ENCODE assay signal across 25 cellular contexts in the genomic region with DNA sequence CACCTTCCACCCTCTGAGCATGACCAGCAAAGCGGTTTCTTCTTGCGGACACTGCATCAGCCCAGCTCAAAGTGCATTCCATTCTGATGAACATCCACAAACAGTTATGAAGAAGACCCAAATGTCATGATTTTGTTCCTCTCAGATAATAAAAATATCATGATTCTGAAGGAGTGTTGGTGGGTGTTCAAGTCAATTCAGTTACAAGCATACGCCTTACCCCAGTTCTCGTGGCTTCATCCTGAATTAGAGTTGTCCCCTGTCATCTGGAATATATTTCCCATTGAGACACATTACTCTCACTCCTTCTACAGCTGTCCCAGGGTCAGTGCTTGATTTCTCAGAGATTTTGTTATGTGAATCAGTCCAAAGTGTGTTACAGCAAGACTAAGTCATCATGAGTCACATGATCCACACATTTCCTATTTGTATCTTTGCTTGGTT.
A peak's percentile ranks its signal among the peaks of the same experiment; 100 is the strongest.
DNase-seq lines count a peak whose midpoint lies in the region; ATAC-seq and TF ChIP-seq lines count a peak whose summit lies in the region.
"Had no signal": no experiment of that assay in that cellular context is flagged by ENCODE, and none has a peak within 500 bp of the region (broad histone marks: within the 10 kb centered on the region; RNA-seq: fewer than 3 reads in every experiment).

No MANE protein-coding gene starts in this region.

- no peak overlapping the region for H3K9ac ChIP-seq in endodermal cell (ENCODE audit: extremely low read depth, low read length, poor library complexity, severe bottlenecking)
- H3K9ac ChIP-seq: parathyroid adenoma had no signal

- no peak overlapping the region for H3K27ac ChIP-seq in endodermal cell (ENCODE audit: low read depth, low read length)
- H3K27ac ChIP-seq: A549, parathyroid adenoma, thoracic aorta had no signal

- no peak overlapping the region for H3K27ac Mint-ChIP-seq in endodermal cell
- H3K27ac Mint-ChIP-seq: activated CD4-positive, alpha-beta T cell treated with anti-CD3 and anti-CD28 coated beads, Interleukin-2, amount 10 ng/mL, durations not matched to agents 24 days and 14 days; CD14-positive monocyte; natural killer cell treated with Interleukin-12 subunit alpha and Interleukin-12 subunit beta and Interleukin-15 and Interleukin-18, amount 100 ng/mL, for 72 hours; stimulated activated effector memory CD8-positive, alpha-beta T cell treated with anti-CD3 and anti-CD28 coated beads, Interleukin-12 subunit alpha, Interleukin-12 subunit beta, amount 100 ng/mL, for 72 hours had no signal

- DNase-seq in AG08395 (ENCODE audit: low spot score) (peak; percentile 52), HCEC 1CT (peak; percentile 89), amniotic epithelial cell (ENCODE audit: low read depth) (peak; percentile 25), fibroblast of the aortic adventitia (ENCODE audit: low read depth) (peak; percentile 5), HuH-7 (ENCODE audit: low spot score) (no peak), endodermal cell (no peak), GM19238 (ENCODE audit: insufficient read length, low spot score) (no peak)
- DNase-seq: activated CD4-positive, alpha-beta T cell treated with anti-CD3 and anti-CD28 coated beads, Interleukin-2, amount 10 ng/mL, durations not matched to agents 24 days and 14 days; caudate nucleus; erythroblast; GF-D8; glutamatergic neuron; left cardiac atrium; NCI-H748 treated with DMSO at 0.1 percent for 48 hours; SHP77; T-helper 1 cell had no signal

- no peaks in the 10 kb centered on the region for H3K36me3 Mint-ChIP-seq in endodermal cell (ENCODE audit: low read depth)
- H3K36me3 Mint-ChIP-seq: CD14-positive monocyte; natural killer cell treated with Interleukin-12 subunit alpha and Interleukin-12 subunit beta and Interleukin-15 and Interleukin-18, amount 100 ng/mL, for 72 hours; stimulated activated effector memory CD8-positive, alpha-beta T cell treated with anti-CD3 and anti-CD28 coated beads, Interleukin-12 subunit alpha, Interleukin-12 subunit beta, amount 100 ng/mL, for 72 hours had no signal

- no peaks in the 10 kb centered on the region for H3K9me3 Mint-ChIP-seq in endodermal cell
- H3K9me3 Mint-ChIP-seq: activated CD4-positive, alpha-beta T cell treated with anti-CD3 and anti-CD28 coated beads, Interleukin-2, amount 10 ng/mL, durations not matched to agents 24 days and 14 days; natural killer cell treated with Interleukin-12 subunit alpha and Interleukin-12 subunit beta and Interleukin-15 and Interleukin-18, amount 100 ng/mL, for 72 hours; stimulated activated effector memory CD8-positive, alpha-beta T cell treated with anti-CD3 and anti-CD28 coated beads, Interleukin-12 subunit alpha, Interleukin-12 subunit beta, amount 100 ng/mL, for 72 hours had no signal

- TF ChIP-seq CTCF in fibroblast of the aortic adventitia (IDR thresholded peaks at IDR 0.05; ENCODE audit: insufficient read depth, low read length) (no peak), endodermal cell (conservative IDR thresholded peaks at IDR 0.05) (no peak)

- H3K4me3 ChIP-seq in fibroblast of the aortic adventitia (ENCODE audit: low read depth, low read length) (no peak overlapping the region), endodermal cell (ENCODE audit: low read length) (no peak overlapping the region)
- H3K4me3 ChIP-seq: A549, thoracic aorta had no signal

- H3K4me1 ChIP-seq in endodermal cell (ENCODE audit: control insufficient read depth, insufficient read depth, low read length): no peaks in the 10 kb centered on the region
- H3K4me1 ChIP-seq: A549, parathyroid adenoma had no signal

- H3K9me3 ChIP-seq in endodermal cell (ENCODE audit: control insufficient read depth, low read length): no peaks in the 10 kb centered on the region
- H3K9me3 ChIP-seq: A549, thoracic aorta had no signal

- 89 to 100% methylated on average over 2 to 4 of the region's 4 CpGs for WGBS in endodermal cell (ENCODE audit: insufficient coverage in 1 of 2, insufficient read length in 1 of 2), 2 experiments

- no peak overlapping the region for H3K4me3 Mint-ChIP-seq in endodermal cell
- H3K4me3 Mint-ChIP-seq: activated CD4-positive, alpha-beta T cell treated with anti-CD3 and anti-CD28 coated beads, Interleukin-2, amount 10 ng/mL, durations not matched to agents 24 days and 14 days; CD14-positive monocyte; natural killer cell treated with Interleukin-12 subunit alpha and Interleukin-12 subunit beta and Interleukin-15 and Interleukin-18, amount 100 ng/mL, for 72 hours; stimulated activated effector memory CD8-positive, alpha-beta T cell treated with anti-CD3 and anti-CD28 coated beads, Interleukin-12 subunit alpha, Interleukin-12 subunit beta, amount 100 ng/mL, for 72 hours had no signal

- no peaks in the 10 kb centered on the region for H3K4me1 Mint-ChIP-seq in endodermal cell
- H3K4me1 Mint-ChIP-seq: activated CD4-positive, alpha-beta T cell treated with anti-CD3 and anti-CD28 coated beads, Interleukin-2, amount 10 ng/mL, durations not matched to agents 24 days and 14 days; CD14-positive monocyte; stimulated activated effector memory CD8-positive, alpha-beta T cell treated with anti-CD3 and anti-CD28 coated beads, Interleukin-12 subunit alpha, Interleukin-12 subunit beta, amount 100 ng/mL, for 72 hours had no signal

- no peaks in the 10 kb centered on the region for H3K36me3 ChIP-seq in endodermal cell (ENCODE audit: control insufficient read depth, insufficient read depth, low read length)
- H3K36me3 ChIP-seq: thoracic aorta had no signal

- no peaks in the 10 kb centered on the region for H3K27me3 ChIP-seq in endodermal cell (ENCODE audit: control insufficient read depth, insufficient read depth, low read length, poor library complexity, severe bottlenecking)

- no peak for ATAC-seq in GM18873 (IDR thresholded peaks at IDR 0.05; ENCODE audit: low FRiP score, unreplicated experiment)
- ATAC-seq: A549; HCT116; left cardiac atrium; natural killer cell treated with Interleukin-12 subunit alpha and Interleukin-12 subunit beta and Interleukin-15 and Interleukin-18, amount 100 ng/mL, for 72 hours; sciatic nerve; stimulated activated effector memory CD8-positive, alpha-beta T cell treated with anti-CD3 and anti-CD28 coated beads, Interleukin-12 subunit alpha, Interleukin-12 subunit beta, amount 100 ng/mL, for 72 hours had no signal

- H3K27me3 Mint-ChIP-seq in endodermal cell (ENCODE audit: insufficient read depth): no peaks in the 10 kb centered on the region

Comparison
In these comparisons a context has a peak if more than half of its experiments do, and no peak if none do; other contexts are left out.
1. DNase-seq: peak in AG08395 (single experiment), HCEC 1CT (single experiment), amniotic epithelial cell (single experiment) and fibroblast of the aortic adventitia (single experiment); none in HuH-7 (single experiment), endodermal cell (single experiment) and GM19238 (single experiment).